Comparison of ENCODE assay signal across 15 cellular contexts in the genomic region with DNA sequence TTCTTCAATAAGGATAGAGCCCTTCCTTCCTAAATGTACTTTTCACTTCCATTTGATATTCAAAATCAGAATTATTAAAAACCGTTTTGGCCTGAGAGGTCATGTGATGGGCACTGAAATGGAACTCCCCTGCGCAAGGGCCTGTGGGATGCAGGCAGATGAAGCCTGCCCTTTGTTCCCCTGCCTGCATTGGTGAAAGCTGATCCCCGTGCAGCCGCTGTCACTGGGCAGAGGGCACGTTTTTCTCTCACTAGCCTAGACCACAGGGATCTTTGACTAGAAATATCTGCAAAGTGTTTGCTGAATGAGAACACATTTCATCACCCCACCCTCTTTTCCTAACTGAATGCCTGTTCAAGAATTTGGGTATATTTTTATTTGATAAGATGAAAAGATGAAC.
DNase-seq lines count a peak whose midpoint lies in the region; ATAC-seq and TF ChIP-seq lines count a peak whose summit lies in the region.
"Had no signal": no experiment of that assay in that cellular context is flagged by ENCODE, and none has a peak within 500 bp of the region (broad histone marks: within the 10 kb centered on the region; RNA-seq: fewer than 3 reads in every experiment).

No MANE protein-coding gene starts in this region.

- POLR2A ChIA-PET in AG04450 (lab: Yijun Ruan, JAX), result interaction anchor here (1.0 kb wide), 1 partner anchor 13 kb away, joined by 3 read pairs; no protein-coding TSS in a partner anchor

- H3K4me3 ChIP-seq in AG04450 (ENCODE audit: low read depth, low read length) (no peak overlapping the region), right lobe of liver (no peak overlapping the region)
- H3K4me3 ChIP-seq: heart right ventricle, lung had no signal

- intact Hi-C loops in right lobe of liver (cut with DNase I), result no loop called here

- CTCF ChIA-PET in AG04450 (lab: Charles Lee), result interaction anchor here (1.3 kb wide), 1 partner anchor 19 kb away, joined by 3 read pairs; no protein-coding TSS in a partner anchor

- H3K36me3 ChIP-seq in right lobe of liver, result no peaks in the 10 kb centered on the region
- H3K36me3 ChIP-seq: heart right ventricle had no signal

- no peaks in the 10 kb centered on the region for H3K27me3 ChIP-seq in AG04450 (ENCODE audit: control insufficient read depth, insufficient read depth, low read length)
- H3K27me3 ChIP-seq in right lobe of liver, result no peaks in the 10 kb centered on the region

- H3K27ac ChIP-seq in AG04450 (ENCODE audit: low read depth, low read length) (peak overlapping the region; percentile 25), right lobe of liver (no peak overlapping the region)
- H3K27ac ChIP-seq: heart right ventricle had no signal

- WGBS in right lobe of liver (ENCODE audit: insufficient coverage, low coverage, low lambda C conversion rate, missing lambda C conversion rate), result 32% methylated on average over 5 of the region's 5 CpGs

- H3K9me3 ChIP-seq in AG04450 (ENCODE audit: control insufficient read depth, insufficient read depth, low read length), result peaks cover 4% of the 10 kb centered on the region; the same call in 1 of the 2 replicates
- no peaks in the 10 kb centered on the region for H3K9me3 ChIP-seq in right lobe of liver

- ATAC-seq in right lobe of liver (peak; percentile 58 to 87 (median 70)), HG02970 (IDR thresholded peaks at IDR 0.05; ENCODE audit: low FRiP score, unreplicated experiment) (no peak), GM18498 (IDR thresholded peaks at IDR 0.05; ENCODE audit: unreplicated experiment) (no peak), GM21447 (IDR thresholded peaks at IDR 0.05; ENCODE audit: unreplicated experiment) (no peak)
- ATAC-seq: heart right ventricle had no signal

- no peak for TF ChIP-seq CTCF in AG04450 (IDR thresholded peaks at IDR 0.05; ENCODE audit: low read depth, low read length)
- no peak for TF ChIP-seq CTCF in right lobe of liver (IDR thresholded peaks at IDR 0.05)

- no peaks in the 10 kb centered on the region for H3K4me1 ChIP-seq in right lobe of liver

- DNase-seq in AG04450 (ENCODE audit: low read depth, low spot score) (no peak), HuH-7 (ENCODE audit: low spot score) (peak; percentile 52), SK-N-DZ (ENCODE audit: low spot score) (peak; percentile 25), right lobe of liver (peak in 1 of 3 donors; percentile 27), NCI-H226 (no peak)
- DNase-seq: activated CD4-positive, alpha-beta T cell treated with anti-CD3 and anti-CD28 coated beads for 4 hours; heart right ventricle; NCI-H1930; OCI-M1; stimulated activated CD4-positive, alpha-beta T cell treated with anti-CD3 and anti-CD28 coated beads, Interleukin-4, amount 100 ng/mL, for 4 hours; stimulated activated naive CD4-positive, alpha-beta T cell had no signal

- TF ChIP-seq POLR2A in right lobe of liver (IDR thresholded peaks at IDR 0.05), result no peak

Comparison
In these comparisons a context has a peak if more than half of its experiments do, and no peak if none do; other contexts are left out.
1. DNase-seq: peak in HuH-7 (single experiment) and SK-N-DZ (single experiment); none in AG04450 (single experiment) and NCI-H226 (single experiment).
2. ATAC-seq: peak in right lobe of liver (4 of 4); none in HG02970 (single experiment), GM18498 (single experiment) and GM21447 (single experiment).